In genomic region chr4:126761947-126762650, GRCh38 we compare ENCODE assay signal across 30 cellular contexts.
"Had no signal": no experiment of that assay in that cellular context is flagged by ENCODE, and none has a peak within 500 bp of the region (broad histone marks: within the 10 kb centered on the region; RNA-seq: fewer than 3 reads in every experiment).

No MANE protein-coding gene starts in this region.

- H3K9me3 ChIP-seq: SJCRH30 had no signal

- H3K27ac ChIP-seq: cardiac muscle cell, KMS-11, PC-9, SJCRH30, SK-N-MC, WERI-Rb-1 had no signal

- H3K36me3 ChIP-seq: cardiac muscle cell, SJCRH30, WERI-Rb-1 had no signal

- H3K9ac ChIP-seq: KMS-11 had no signal

- H3K27me3 ChIP-seq: cardiac muscle cell, SJCRH30 had no signal

- DNase-seq: activated CD4-positive, alpha-beta memory T cell treated with anti-CD3 and anti-CD28 coated beads, Interleukin-2, amount 10 ng/mL, durations not matched to agents 7 days and 5 days; activated CD4-positive, alpha-beta T cell treated with anti-CD3 and anti-CD28 coated beads for 1 hour; activated CD4-positive, alpha-beta T cell treated with anti-CD3 and anti-CD28 coated beads for 48 hours; activated CD4-positive, CD25-positive, alpha-beta regulatory T cell; activated CD8-positive, alpha-beta memory T cell treated with anti-CD3 and anti-CD28 coated beads for 24 hours; activated CD8-positive, alpha-beta memory T cell treated with anti-CD3 and anti-CD28 coated beads, Interleukin-2, amount 10 ng/mL, durations not matched to agents 7 days and 5 days; activated CD8-positive, alpha-beta memory T cell treated with anti-CD3 and anti-CD28 coated beads, Interleukin-2, amount 50 U/mL, for 48 hours; activated effector memory CD4-positive, alpha-beta T cell treated with Interleukin-2 at 50 U/mL for 16 hours; activated naive CD4-positive, alpha-beta T cell treated with anti-CD3 and anti-CD28 coated beads, Interleukin-2, amount 10 ng/mL, durations not matched to agents 7 days and 5 days; activated naive CD8-positive, alpha-beta T cell treated with anti-CD3 and anti-CD28 coated beads, Interleukin-2, amount 50 U/mL, for 24 hours; activated T-cell treated with anti-CD3 and anti-CD28 coated beads, Interleukin-2, amount 50 U/mL, for 48 hours; anterior cingulate cortex; MM.1S; MV-4-11; NCI-H1092; NCI-H1436 treated with DMSO at 0.1 percent for 48 hours; NCI-H1694 treated with DMSO at 0.1 percent for 48 hours; NCI-H2029; NCI-H345; NCI-H526 treated with DMSO at 0.1 percent for 48 hours; NK-92 treated with Interleukin-12 subunit alpha and Interleukin-12 subunit beta, amount 100 ng/mL, for 24 hours; PC-9; SHP77; SJCRH30; T1000; WERI-Rb-1 had no signal

- H3K4me3 ChIP-seq: cardiac muscle cell, PC-9, SJCRH30, SK-N-MC had no signal

- H2AFZ ChIP-seq: PC-9 had no signal

- H3K4me2 ChIP-seq: KMS-11, PC-9 had no signal

- FAIRE-seq: RCC 7860 had no signal

- ATAC-seq: activated CD8-positive, alpha-beta memory T cell treated with anti-CD3 and anti-CD28 coated beads, Interleukin-2, amount 10 ng/mL, durations not matched to agents 7 days and 5 days; activated naive CD8-positive, alpha-beta T cell treated with anti-CD3 and anti-CD28 coated beads, Interleukin-2, amount 50 U/mL, for 24 hours had no signal
